Comparison of ENCODE assay signal across 8 cellular contexts in genomic region chr7:134432296-134433152, GRCh38. TPM values are rescaled to one million over a fixed set of nuclear protein-coding genes. Genes with fewer than 3 reads are reported as not detected.
DNase-seq lines count a peak whose midpoint lies in the region; ATAC-seq lines count a peak whose summit lies in the region.

No MANE protein-coding gene starts in this region.

- peak; percentile 96 for DNase-seq in Ammon's horn (ENCODE audit: low spot score)
- peak; percentile 52 for DNase-seq in NCI-H446 treated with DMSO at 0.1 percent for 48 hours (lab: John Stamatoyannopoulos, UW)
- peak; percentile 76 for DNase-seq in activated CD4-positive, alpha-beta T cell treated with anti-CD3 and anti-CD28 coated beads, Interleukin-2, amount 10 ng/mL, durations not matched to agents 7 days and 5 days
- peak; percentile 93 for DNase-seq in dedifferentiated amniotic fluid mesenchymal stem cell (ENCODE audit: extremely low spot score)
- DNase-seq in left lobe of liver (ENCODE audit: low spot score), result peak; percentile 74
- peak; percentile 73 to 76 for DNase-seq in stimulated activated CD4-positive, alpha-beta T cell treated with anti-CD3 and anti-CD28 coated beads, Interleukin-2, amount 100 ng/mL, for 24 hours

- peak overlapping the region; percentile 84 for H3K27ac Mint-ChIP-seq in activated CD4-positive, alpha-beta T cell treated with anti-CD3 and anti-CD28 coated beads, Interleukin-2, amount 10 ng/mL, durations not matched to agents 7 days and 5 days

- H3K4me3 Mint-ChIP-seq in activated CD4-positive, alpha-beta T cell treated with anti-CD3 and anti-CD28 coated beads, Interleukin-2, amount 10 ng/mL, durations not matched to agents 7 days and 5 days, result peak overlapping the region; percentile 67

- CTCF ChIA-PET in activated CD4-positive, alpha-beta T cell treated with anti-CD3 and anti-CD28 coated beads, Interleukin-2, amount 10 ng/mL, durations not matched to agents 7 days and 5 days (lab: Charles Lee), result interaction anchor here (0.6 to 2.5 kb wide), 28 partner anchors 8 to 1075 kb away, joined by 3 to 16 read pairs (median 4); partner anchors contain the start of gene AKR1B1

- peaks cover 16% of the 10 kb centered on the region for H3K4me1 Mint-ChIP-seq in activated CD4-positive, alpha-beta T cell treated with anti-CD3 and anti-CD28 coated beads, Interleukin-2, amount 10 ng/mL, durations not matched to agents 7 days and 5 days

- no peaks in the 10 kb centered on the region for H3K36me3 Mint-ChIP-seq in activated CD4-positive, alpha-beta T cell treated with anti-CD3 and anti-CD28 coated beads, Interleukin-2, amount 10 ng/mL, durations not matched to agents 7 days and 5 days (ENCODE audit: low read depth)

- peaks cover 4% of the 10 kb centered on the region for H3K27me3 Mint-ChIP-seq in activated CD4-positive, alpha-beta T cell treated with anti-CD3 and anti-CD28 coated beads, Interleukin-2, amount 10 ng/mL, durations not matched to agents 7 days and 5 days

- no peaks in the 10 kb centered on the region for H3K9me3 Mint-ChIP-seq in activated CD4-positive, alpha-beta T cell treated with anti-CD3 and anti-CD28 coated beads, Interleukin-2, amount 10 ng/mL, durations not matched to agents 7 days and 5 days

- ATAC-seq in GM19043 (IDR thresholded peaks at IDR 0.05; ENCODE audit: low read depth, unreplicated experiment) (peak; percentile 97), HG03378 (IDR thresholded peaks at IDR 0.05; ENCODE audit: unreplicated experiment) (peak; percentile 95), left lobe of liver (peak; percentile 98)

- POLR2A ChIA-PET in activated CD4-positive, alpha-beta T cell treated with anti-CD3 and anti-CD28 coated beads, Interleukin-2, amount 10 ng/mL, durations not matched to agents 7 days and 5 days (lab: Charles Lee), result no interaction called here

RNA-seq across cellular contexts. Expression of gene AKR1B1, which starts 26.4 kb away (rescaled TPM):
- 100 to 1,000 TPM in 1 of 2 experiments, 10 to 100 TPM in 1; 98.1 to 106 TPM for total RNA-seq in activated CD4-positive, alpha-beta T cell treated with anti-CD3 and anti-CD28 coated beads, Interleukin-2, amount 10 ng/mL, durations not matched to agents 7 days and 5 days
- total RNA-seq in left lobe of liver, result 9.7 TPM

Comparison
In these comparisons a context has a peak if more than half of its experiments do, and no peak if none do; other contexts are left out.
1. Peak in every context shown above with its lines: DNase-seq and ATAC-seq.